ENCODE assay signal across 18 cellular contexts in the genomic region with DNA sequence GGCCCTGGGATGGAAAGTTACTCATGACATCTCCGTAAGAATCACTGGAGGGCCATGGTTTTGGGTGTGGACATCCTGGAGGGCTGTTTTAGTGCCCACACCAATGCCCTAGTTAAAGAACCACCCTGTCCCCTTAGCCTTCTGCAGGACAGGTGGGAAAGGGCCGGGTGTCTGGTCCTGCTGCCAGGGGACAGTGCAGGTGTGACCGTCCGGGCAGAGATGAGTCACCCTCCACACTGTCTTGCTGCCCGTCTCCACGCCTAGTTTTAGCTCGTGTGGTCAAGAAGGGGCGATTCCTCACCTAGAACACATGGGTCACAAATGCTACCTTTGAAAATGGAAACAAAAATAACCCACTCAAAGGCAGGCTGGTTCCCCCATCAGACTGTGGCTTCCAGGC. TPM values are rescaled to one million over a fixed set of nuclear protein-coding genes. Genes with fewer than 3 reads are reported as not detected.
A peak's percentile ranks its signal among the peaks of the same experiment; 100 is the strongest.
DNase-seq lines count a peak whose midpoint lies in the region; ATAC-seq and TF ChIP-seq lines count a peak whose summit lies in the region.
"Had no signal": no experiment of that assay in that cellular context is flagged by ENCODE, and none has a peak within 500 bp of the region (broad histone marks: within the 10 kb centered on the region; RNA-seq: fewer than 3 reads in every experiment).

No MANE protein-coding gene starts in this region.

- no peak overlapping the region for H3K4me3 Mint-ChIP-seq in dendritic cell treated with granulocyte-macrophage colony-stimulating factor and Interleukin-4, amounts not matched to agents 40 ng/mL and 50 ng/mL, for 4 days
- H3K4me3 Mint-ChIP-seq: activated CD8-positive, alpha-beta T cell treated with anti-CD3 and anti-CD28 coated beads, Interleukin-2, amount 10 ng/mL, durations not matched to agents 7 days and 5 days; naive thymus-derived CD4-positive, alpha-beta T cell had no signal

- H3K9ac ChIP-seq in IMR-90 (ENCODE audit: low read depth, low read length): no peak overlapping the region

- H2BK120ac ChIP-seq in IMR-90 (ENCODE audit: low read depth, low read length): peak overlapping the region; percentile 9; the same call in 1 of the 2 replicates

- peak overlapping the region; percentile 26; the same call in 1 of the 3 replicates for H2BK15ac ChIP-seq in IMR-90 (ENCODE audit: low read depth, low read length)

- TF ChIP-seq RAD21 in IMR-90 (IDR thresholded peaks at IDR 0.05; ENCODE audit: low read length): no peak

- no peak overlapping the region for H3K18ac ChIP-seq in IMR-90 (ENCODE audit: low read depth, low read length)

- H3K27ac ChIP-seq in IMR-90 (ENCODE audit: insufficient read depth, low read length) (peak overlapping the region; percentile 86; the same call in 1 of the 2 replicates), osteoblast (ENCODE audit: low read depth, low read length) (peak overlapping the region; percentile 2)
- H3K27ac ChIP-seq: right lobe of liver had no signal

- H2AFZ ChIP-seq in IMR-90 (replicated peaks; ENCODE audit: low read length, poor library complexity) (no peak overlapping the region), osteoblast (ENCODE audit: low read length) (no peak overlapping the region)

- H3K4me3 ChIP-seq in IMR-90 (ENCODE audit: insufficient read depth, low read depth, low read length) (no peak overlapping the region), osteoblast (ENCODE audit: insufficient read depth, low read length) (no peak overlapping the region)
- H3K4me3 ChIP-seq: right lobe of liver had no signal

- H3K4me1 ChIP-seq in IMR-90 (ENCODE audit: control insufficient read depth, insufficient read depth, low read length) (peaks cover 44% of the 10 kb centered on the region), osteoblast (ENCODE audit: insufficient read depth, low read length) (peaks cover 27% of the 10 kb centered on the region)

- H3K9me3 Mint-ChIP-seq in dendritic cell treated with granulocyte-macrophage colony-stimulating factor and Interleukin-4, amounts not matched to agents 40 ng/mL and 50 ng/mL, for 4 days: no peaks in the 10 kb centered on the region
- H3K9me3 Mint-ChIP-seq: naive thymus-derived CD4-positive, alpha-beta T cell had no signal

- CTCF ChIA-PET in IMR-90 (lab: Yijun Ruan, JAX): no interaction called here

- H3K27me3 Mint-ChIP-seq in dendritic cell treated with granulocyte-macrophage colony-stimulating factor and Interleukin-4, amounts not matched to agents 40 ng/mL and 50 ng/mL, for 4 days: no peaks in the 10 kb centered on the region

- H3K4me1 Mint-ChIP-seq in dendritic cell treated with granulocyte-macrophage colony-stimulating factor and Interleukin-4, amounts not matched to agents 40 ng/mL and 50 ng/mL, for 4 days (ENCODE audit: low read depth): peaks cover 95% of the 10 kb centered on the region

- no peak overlapping the region for H3K4me2 ChIP-seq in IMR-90 (ENCODE audit: low read depth, low read length)
- H3K4me2 ChIP-seq in osteoblast (ENCODE audit: insufficient read depth, low read length): no peak overlapping the region

- peak overlapping the region; percentile 14; the same call in 1 of the 2 replicates for H3K14ac ChIP-seq in IMR-90 (replicated peaks; ENCODE audit: low read depth, low read length)

- peak overlapping the region; percentile 97 for H3K27ac Mint-ChIP-seq in dendritic cell treated with granulocyte-macrophage colony-stimulating factor and Interleukin-4, amounts not matched to agents 40 ng/mL and 50 ng/mL, for 4 days
- H3K27ac Mint-ChIP-seq: activated CD8-positive, alpha-beta T cell treated with anti-CD3 and anti-CD28 coated beads, Interleukin-2, amount 10 ng/mL, durations not matched to agents 7 days and 5 days had no signal

- TF ChIP-seq CTCF in IMR-90 (conservative IDR thresholded peaks at IDR 0.05; ENCODE audit: low read depth, low read length): no peak
- no peak for TF ChIP-seq CTCF in osteoblast (IDR thresholded peaks at IDR 0.05; ENCODE audit: extremely low read depth, low read depth, low read length)

- H2BK20ac ChIP-seq in IMR-90 (ENCODE audit: low read depth, low read length): no peak overlapping the region; the same call in 1 of the 2 replicates

- intact Hi-C loops in IMR-90 (cut with micrococcal nuclease): no loop called here
- intact Hi-C loops in dendritic cell treated with granulocyte-macrophage colony-stimulating factor and Interleukin-4, amounts not matched to agents 40 ng/mL and 50 ng/mL, for 4 days (cut with micrococcal nuclease): no loop called here

- H3K4ac ChIP-seq in IMR-90 (ENCODE audit: low read depth, low read length): peak overlapping the region; percentile 40

- no peak for TF ChIP-seq POLR2A in IMR-90 (IDR thresholded peaks at IDR 0.05; ENCODE audit: low read depth, low read length)

- POLR2A ChIA-PET in IMR-90 (lab: Charles Lee; ENCODE audit: unreplicated experiment): no interaction called here

- H3K9me1 ChIP-seq in IMR-90 (ENCODE audit: insufficient read depth, low read length): peaks cover 49% of the 10 kb centered on the region

- WGBS in IMR-90 (ENCODE audit: extremely low coverage in 2 of 2, insufficient read length in 1 of 2), 2 experiments: no CpG with 5 or more reads among the region's 8 CpGs

- no TSS peak for BruUV-seq in IMR-90 (replicated peaks; lab: Mats Ljungman, UMichigan)

- ATAC-seq in IMR-90 (ENCODE audit: low read depth) (no peak), GM21515 (IDR thresholded peaks at IDR 0.05; ENCODE audit: unreplicated experiment) (no peak), GM19397 (IDR thresholded peaks at IDR 0.05; ENCODE audit: unreplicated experiment) (no peak)
- ATAC-seq: activated CD8-positive, alpha-beta T cell treated with anti-CD3 and anti-CD28 coated beads, Interleukin-2, amount 10 ng/mL, durations not matched to agents 7 days and 5 days; naive thymus-derived CD4-positive, alpha-beta T cell; right lobe of liver; stimulated activated naive CD8-positive, alpha-beta T cell treated with anti-CD3 and anti-CD28 coated beads, Interleukin-15, Interleukin-2, amounts not matched to agents 100 U/mL and 50 U/mL, for 24 hours had no signal

- H3K27me3 ChIP-seq in IMR-90 (ENCODE audit: control insufficient read depth, insufficient read depth, low read length) (no peaks in the 10 kb centered on the region), osteoblast (ENCODE audit: insufficient read depth, low read length) (no peaks in the 10 kb centered on the region)
- H3K27me3 ChIP-seq: right lobe of liver had no signal

- H2AK5ac ChIP-seq in IMR-90 (ENCODE audit: low read depth, low read length): peak overlapping the region; percentile 80

- H2BK5ac ChIP-seq in IMR-90 (ENCODE audit: low read depth, low read length, poor library complexity, severe bottlenecking): no peak overlapping the region

- H3K79me2 ChIP-seq in osteoblast (ENCODE audit: insufficient read depth, low read length): peaks cover 94% of the 10 kb centered on the region

- in situ Hi-C loops in IMR-90 (cut with MboI; ENCODE audit: low sequenced_read_pairs): no loop called here

- no peak overlapping the region for H4K5ac ChIP-seq in IMR-90 (ENCODE audit: low read depth, low read length)

- H3K36me3 Mint-ChIP-seq in dendritic cell treated with granulocyte-macrophage colony-stimulating factor and Interleukin-4, amounts not matched to agents 40 ng/mL and 50 ng/mL, for 4 days (ENCODE audit: low read depth): peaks cover 66% of the 10 kb centered on the region
- H3K36me3 Mint-ChIP-seq: naive thymus-derived CD4-positive, alpha-beta T cell had no signal

- H4K91ac ChIP-seq in IMR-90 (ENCODE audit: insufficient read depth, low read depth, low read length): no peak overlapping the region

- peaks cover 35 to 90% of the 10 kb centered on the region in 2 experiments for H3K79me1 ChIP-seq in IMR-90 (ENCODE audit: low read depth in 1 of 2, low read length in 2 of 2)

- peaks cover 57% of the 10 kb centered on the region for H4K20me1 ChIP-seq in IMR-90 (ENCODE audit: insufficient read depth, low read length)
- peaks cover 25% of the 10 kb centered on the region for H4K20me1 ChIP-seq in osteoblast (ENCODE audit: insufficient read depth, low read length)

- 0 out of 2 replicates have a peak overlapping the region, but pooled peaks have one; percentile 50 for H3K23ac ChIP-seq in IMR-90 (ENCODE audit: low read depth, low read length)

- peak overlapping the region in 1 of 2 experiments; percentile 12; a peak in 1 of 4 replicates for H4K8ac ChIP-seq in IMR-90 (ENCODE audit: low read depth in 2 of 2, low read length in 2 of 2)

- H2AK9ac ChIP-seq in IMR-90 (replicated peaks; ENCODE audit: low read depth, low read length, poor library complexity): peak overlapping the region; percentile 33

- H3K9me3 ChIP-seq in IMR-90 (ENCODE audit: control insufficient read depth, insufficient read depth, low read length) (no peaks in the 10 kb centered on the region), osteoblast (ENCODE audit: low read depth, low read length) (no peaks in the 10 kb centered on the region)
- H3K9me3 ChIP-seq: right lobe of liver had no signal

- H3K36me3 ChIP-seq in IMR-90 (ENCODE audit: control insufficient read depth, insufficient read depth, low read length): peaks cover 6% of the 10 kb centered on the region; the same call in 1 of the 2 replicates
- peaks cover 16% of the 10 kb centered on the region for H3K36me3 ChIP-seq in osteoblast (ENCODE audit: insufficient read depth, low read length)
- H3K36me3 ChIP-seq: right lobe of liver had no signal

- DNase-seq in A172 (ENCODE audit: low spot score) (peak; percentile 51), IMR-90 (no peak), osteoblast (ENCODE audit: insufficient read length, low spot score, missing footprints) (peak; percentile 46), COLO668 (lab: John Stamatoyannopoulos, UW; ENCODE audit: unreplicated experiment) (no peak), mucosa of gallbladder (ENCODE audit: low spot score) (no peak)
- DNase-seq: activated CD8-positive, alpha-beta T cell treated with anti-CD3 and anti-CD28 coated beads, Interleukin-2, amount 10 ng/mL, durations not matched to agents 7 days and 5 days; activated effector memory CD4-positive, alpha-beta T cell treated with Interleukin-2 at 50 U/mL for 16 hours; DMS79; HCEC 1CT; Karpas-422; naive thymus-derived CD4-positive, alpha-beta T cell; NCI-H2081; right lobe of liver; stimulated activated naive CD8-positive, alpha-beta T cell treated with anti-CD3 and anti-CD28 coated beads, Interleukin-15, Interleukin-2, amounts not matched to agents 100 U/mL and 50 U/mL, for 24 hours had no signal

- dilution Hi-C loops in IMR-90 (cut with HindIII; ENCODE audit: low sequenced_read_pairs, unreplicated experiment): no loop called here

- H3K56ac ChIP-seq in IMR-90 (ENCODE audit: extremely low read depth, insufficient read depth, low read length): no peak overlapping the region

RNA-seq across cellular contexts. Expression of a gene that starts 17.0 kb away (rescaled TPM):
- 0.81 and 0.89 TPM in 2 replicates for total RNA-seq in A172 (2014; rRNA removed; shearing (Covaris generic))
- total RNA-seq in IMR-90 (2012; rRNA removed) (0.56 and 0.72 TPM in 2 replicates), osteoblast (2.5 and 5.3 TPM in 2 replicates), mucosa of gallbladder (5.2 TPM)
- polyA plus RNA-seq in IMR-90 (2012; rRNA removed): 0.11 and 0.31 TPM in 2 replicates
- polyA plus RNA-seq in IMR-90 (2012; cell fraction: cytosol; rRNA removed): 0.09 and 0.15 TPM in 2 replicates
- polyA plus RNA-seq in IMR-90 (2012; cell fraction: nucleus; rRNA removed; ENCODE audit: low replicate concordance): 1.1 and 1.2 TPM in 2 replicates
- polyA plus RNA-seq: keratinocyte; naive thymus-derived CD4-positive, alpha-beta T cell had no signal

RNA-seq across cellular contexts. Expression of a gene that starts 39.2 kb away (rescaled TPM):
- total RNA-seq in A172 (2014; rRNA removed; shearing (Covaris generic)): 257 and 279 TPM in 2 replicates
- total RNA-seq in IMR-90 (2012; rRNA removed) (43.9 and 48.6 TPM in 2 replicates), osteoblast (164 and 171 TPM in 2 replicates), mucosa of gallbladder (377 TPM)
- 352 and 416 TPM in 2 replicates for polyA plus RNA-seq in IMR-90 (2012; rRNA removed)
- polyA plus RNA-seq in IMR-90 (2012; cell fraction: cytosol; rRNA removed): 411 and 495 TPM in 2 replicates
- 193 and 240 TPM in 2 replicates for polyA plus RNA-seq in IMR-90 (2012; cell fraction: nucleus; rRNA removed; ENCODE audit: low replicate concordance)

RNA-seq across cellular contexts. Expression of a gene that starts 45.3 kb away (rescaled TPM):
- 15.9 and 33.6 TPM in 2 replicates for total RNA-seq in A172 (2014; rRNA removed; shearing (Covaris generic))
- total RNA-seq in IMR-90 (2012; rRNA removed) (28.3 and 30.6 TPM in 2 replicates), osteoblast (30.8 and 34.8 TPM in 2 replicates), mucosa of gallbladder (41.8 TPM)
- 38.3 and 39.7 TPM in 2 replicates for polyA plus RNA-seq in IMR-90 (2012; rRNA removed)
- polyA plus RNA-seq in IMR-90 (2012; cell fraction: cytosol; rRNA removed): 21.7 and 22.5 TPM in 2 replicates
- polyA plus RNA-seq in IMR-90 (2012; cell fraction: nucleus; rRNA removed; ENCODE audit: low replicate concordance): 135 and 196 TPM in 2 replicates

Comparison
In these comparisons a context has a peak if more than half of its experiments do, and no peak if none do; other contexts are left out.
1. DNase-seq: peak in A172 (single experiment) and osteoblast (single experiment); none in IMR-90 (single experiment), COLO668 (single experiment) and mucosa of gallbladder (single experiment).